19 cellular contexts compared by ENCODE assay signal in the genomic region with DNA sequence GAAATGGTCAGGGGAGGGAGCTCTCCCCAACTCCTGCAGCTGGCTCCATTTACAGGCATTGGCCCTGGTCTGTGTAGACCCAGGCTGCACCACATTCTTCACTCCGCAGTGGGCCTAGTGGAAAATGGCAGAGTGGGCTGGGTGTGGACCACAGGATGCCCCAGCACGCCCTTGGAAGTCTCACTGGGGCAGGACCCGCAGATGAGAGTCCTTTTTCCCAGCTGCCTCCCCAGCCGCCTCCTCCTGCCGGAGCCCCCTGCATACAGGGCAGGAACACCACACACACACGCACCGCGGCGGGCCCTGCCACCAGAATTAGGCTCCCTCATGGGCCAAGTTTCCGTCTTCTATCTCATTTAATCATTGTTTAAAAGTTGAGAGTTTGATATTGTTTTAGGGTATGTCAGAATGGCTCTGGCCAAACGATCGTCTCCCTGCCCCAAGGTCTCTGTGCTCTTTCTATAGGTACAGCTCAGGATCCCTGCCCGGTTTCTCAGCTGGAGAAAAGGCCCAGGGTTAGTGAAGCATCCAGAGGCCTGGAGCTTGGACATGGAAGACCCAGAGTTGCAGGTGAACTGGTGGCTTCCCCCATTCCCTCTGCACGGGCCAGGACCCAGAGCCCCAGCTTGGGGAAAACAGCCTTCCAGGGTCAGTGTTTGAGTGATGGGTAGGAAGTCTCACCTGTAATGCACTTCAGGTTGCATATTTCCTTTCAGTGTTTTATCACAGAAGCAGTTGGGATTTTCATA.
"Had no signal": no experiment of that assay in that cellular context is flagged by ENCODE, and none has a peak within 500 bp of the region (broad histone marks: within the 10 kb centered on the region; RNA-seq: fewer than 3 reads in every experiment).

No MANE protein-coding gene starts in this region.

- H3K4me1 ChIP-seq: adrenal gland, right lobe of liver, thyroid gland had no signal

- H3K27ac ChIP-seq: adrenal gland, cardiac muscle cell, ovary, right lobe of liver, thyroid gland had no signal

- H3K9me3 ChIP-seq: adrenal gland, mucosa of descending colon, ovary, right lobe of liver, SK-N-SH, thyroid gland had no signal

- H3K9me3 Mint-ChIP-seq: activated naive CD4-positive, alpha-beta T cell treated with anti-CD3 and anti-CD28 coated beads, Interleukin-2, amount 50 U/mL, for 72 hours; activated T-cell treated with anti-CD3 and anti-CD28 coated beads, Interleukin-2, amount 50 U/mL, for 4 hours; memory B cell; naive B cell had no signal

- H3K9ac ChIP-seq: SK-N-SH had no signal

- H3K27me3 ChIP-seq: adrenal gland, cardiac muscle cell, ovary, right lobe of liver, thyroid gland had no signal

- H3K27ac Mint-ChIP-seq: activated naive CD4-positive, alpha-beta T cell treated with anti-CD3 and anti-CD28 coated beads, Interleukin-2, amount 50 U/mL, for 72 hours; memory B cell had no signal

- H3K36me3 ChIP-seq: ovary, right lobe of liver had no signal

- DNase-seq: activated CD4-positive, alpha-beta T cell treated with anti-CD3 and anti-CD28 coated beads, Interleukin-2, amount 50 U/mL, for 1 hour; activated CD4-positive, CD25-positive, alpha-beta regulatory T cell treated with anti-CD3 and anti-CD28 coated beads, Interleukin-2, amount 50 U/mL, for 72 hours; activated CD8-positive, alpha-beta memory T cell treated with anti-CD3 and anti-CD28 coated beads, Interleukin-2, amount 50 U/mL, for 4 hours; activated T-cell treated with anti-CD3 and anti-CD28 coated beads, Interleukin-2, amount 50 U/mL, for 4 hours; adrenal gland; erythroblast; foreskin melanocyte; hypothalamus; mucosa of descending colon; naive B cell; right lobe of liver; SK-N-SH; stimulated activated naive CD4-positive, alpha-beta T cell; T-helper 9 cell; thyroid gland had no signal

- H3K27me3 Mint-ChIP-seq: memory B cell, naive B cell had no signal

- H3K4me3 Mint-ChIP-seq: activated T-cell treated with anti-CD3 and anti-CD28 coated beads, Interleukin-2, amount 50 U/mL, for 4 hours; memory B cell; naive B cell had no signal

- H3K36me3 Mint-ChIP-seq: activated naive CD4-positive, alpha-beta T cell treated with anti-CD3 and anti-CD28 coated beads, Interleukin-2, amount 50 U/mL, for 72 hours had no signal

- H3K4me3 ChIP-seq: adrenal gland, cardiac muscle cell, mucosa of descending colon, ovary, right lobe of liver, thyroid gland had no signal
